1 cellular context compared by ENCODE assay signal in the genomic region with DNA sequence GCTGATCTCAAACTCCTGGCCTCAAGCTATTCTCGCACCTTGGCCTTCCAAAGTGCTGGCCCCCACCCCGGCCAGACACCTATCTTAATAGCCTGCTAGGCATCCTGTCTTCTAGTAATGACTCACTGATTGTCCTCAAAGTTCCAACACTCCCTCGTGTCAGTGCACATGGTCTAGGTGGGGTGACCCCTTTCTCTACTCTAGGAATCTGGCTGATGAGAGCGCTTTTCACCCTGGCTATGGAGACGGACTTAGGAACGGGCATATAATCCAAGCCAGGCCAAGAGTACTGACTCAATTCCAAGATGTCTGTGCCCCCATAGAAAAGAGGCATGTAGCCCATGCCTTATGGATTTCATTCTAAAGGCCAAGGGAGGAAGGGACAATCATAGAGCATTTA.
TF ChIP-seq lines count a peak whose summit lies in the region.

No MANE protein-coding gene starts in this region.

TF ChIP-seq in K562, 482 proteins besides CTCF, POLR2A, EP300 and RAD21 (continued from another document):
- TF ChIP-seq, protein P1, sequence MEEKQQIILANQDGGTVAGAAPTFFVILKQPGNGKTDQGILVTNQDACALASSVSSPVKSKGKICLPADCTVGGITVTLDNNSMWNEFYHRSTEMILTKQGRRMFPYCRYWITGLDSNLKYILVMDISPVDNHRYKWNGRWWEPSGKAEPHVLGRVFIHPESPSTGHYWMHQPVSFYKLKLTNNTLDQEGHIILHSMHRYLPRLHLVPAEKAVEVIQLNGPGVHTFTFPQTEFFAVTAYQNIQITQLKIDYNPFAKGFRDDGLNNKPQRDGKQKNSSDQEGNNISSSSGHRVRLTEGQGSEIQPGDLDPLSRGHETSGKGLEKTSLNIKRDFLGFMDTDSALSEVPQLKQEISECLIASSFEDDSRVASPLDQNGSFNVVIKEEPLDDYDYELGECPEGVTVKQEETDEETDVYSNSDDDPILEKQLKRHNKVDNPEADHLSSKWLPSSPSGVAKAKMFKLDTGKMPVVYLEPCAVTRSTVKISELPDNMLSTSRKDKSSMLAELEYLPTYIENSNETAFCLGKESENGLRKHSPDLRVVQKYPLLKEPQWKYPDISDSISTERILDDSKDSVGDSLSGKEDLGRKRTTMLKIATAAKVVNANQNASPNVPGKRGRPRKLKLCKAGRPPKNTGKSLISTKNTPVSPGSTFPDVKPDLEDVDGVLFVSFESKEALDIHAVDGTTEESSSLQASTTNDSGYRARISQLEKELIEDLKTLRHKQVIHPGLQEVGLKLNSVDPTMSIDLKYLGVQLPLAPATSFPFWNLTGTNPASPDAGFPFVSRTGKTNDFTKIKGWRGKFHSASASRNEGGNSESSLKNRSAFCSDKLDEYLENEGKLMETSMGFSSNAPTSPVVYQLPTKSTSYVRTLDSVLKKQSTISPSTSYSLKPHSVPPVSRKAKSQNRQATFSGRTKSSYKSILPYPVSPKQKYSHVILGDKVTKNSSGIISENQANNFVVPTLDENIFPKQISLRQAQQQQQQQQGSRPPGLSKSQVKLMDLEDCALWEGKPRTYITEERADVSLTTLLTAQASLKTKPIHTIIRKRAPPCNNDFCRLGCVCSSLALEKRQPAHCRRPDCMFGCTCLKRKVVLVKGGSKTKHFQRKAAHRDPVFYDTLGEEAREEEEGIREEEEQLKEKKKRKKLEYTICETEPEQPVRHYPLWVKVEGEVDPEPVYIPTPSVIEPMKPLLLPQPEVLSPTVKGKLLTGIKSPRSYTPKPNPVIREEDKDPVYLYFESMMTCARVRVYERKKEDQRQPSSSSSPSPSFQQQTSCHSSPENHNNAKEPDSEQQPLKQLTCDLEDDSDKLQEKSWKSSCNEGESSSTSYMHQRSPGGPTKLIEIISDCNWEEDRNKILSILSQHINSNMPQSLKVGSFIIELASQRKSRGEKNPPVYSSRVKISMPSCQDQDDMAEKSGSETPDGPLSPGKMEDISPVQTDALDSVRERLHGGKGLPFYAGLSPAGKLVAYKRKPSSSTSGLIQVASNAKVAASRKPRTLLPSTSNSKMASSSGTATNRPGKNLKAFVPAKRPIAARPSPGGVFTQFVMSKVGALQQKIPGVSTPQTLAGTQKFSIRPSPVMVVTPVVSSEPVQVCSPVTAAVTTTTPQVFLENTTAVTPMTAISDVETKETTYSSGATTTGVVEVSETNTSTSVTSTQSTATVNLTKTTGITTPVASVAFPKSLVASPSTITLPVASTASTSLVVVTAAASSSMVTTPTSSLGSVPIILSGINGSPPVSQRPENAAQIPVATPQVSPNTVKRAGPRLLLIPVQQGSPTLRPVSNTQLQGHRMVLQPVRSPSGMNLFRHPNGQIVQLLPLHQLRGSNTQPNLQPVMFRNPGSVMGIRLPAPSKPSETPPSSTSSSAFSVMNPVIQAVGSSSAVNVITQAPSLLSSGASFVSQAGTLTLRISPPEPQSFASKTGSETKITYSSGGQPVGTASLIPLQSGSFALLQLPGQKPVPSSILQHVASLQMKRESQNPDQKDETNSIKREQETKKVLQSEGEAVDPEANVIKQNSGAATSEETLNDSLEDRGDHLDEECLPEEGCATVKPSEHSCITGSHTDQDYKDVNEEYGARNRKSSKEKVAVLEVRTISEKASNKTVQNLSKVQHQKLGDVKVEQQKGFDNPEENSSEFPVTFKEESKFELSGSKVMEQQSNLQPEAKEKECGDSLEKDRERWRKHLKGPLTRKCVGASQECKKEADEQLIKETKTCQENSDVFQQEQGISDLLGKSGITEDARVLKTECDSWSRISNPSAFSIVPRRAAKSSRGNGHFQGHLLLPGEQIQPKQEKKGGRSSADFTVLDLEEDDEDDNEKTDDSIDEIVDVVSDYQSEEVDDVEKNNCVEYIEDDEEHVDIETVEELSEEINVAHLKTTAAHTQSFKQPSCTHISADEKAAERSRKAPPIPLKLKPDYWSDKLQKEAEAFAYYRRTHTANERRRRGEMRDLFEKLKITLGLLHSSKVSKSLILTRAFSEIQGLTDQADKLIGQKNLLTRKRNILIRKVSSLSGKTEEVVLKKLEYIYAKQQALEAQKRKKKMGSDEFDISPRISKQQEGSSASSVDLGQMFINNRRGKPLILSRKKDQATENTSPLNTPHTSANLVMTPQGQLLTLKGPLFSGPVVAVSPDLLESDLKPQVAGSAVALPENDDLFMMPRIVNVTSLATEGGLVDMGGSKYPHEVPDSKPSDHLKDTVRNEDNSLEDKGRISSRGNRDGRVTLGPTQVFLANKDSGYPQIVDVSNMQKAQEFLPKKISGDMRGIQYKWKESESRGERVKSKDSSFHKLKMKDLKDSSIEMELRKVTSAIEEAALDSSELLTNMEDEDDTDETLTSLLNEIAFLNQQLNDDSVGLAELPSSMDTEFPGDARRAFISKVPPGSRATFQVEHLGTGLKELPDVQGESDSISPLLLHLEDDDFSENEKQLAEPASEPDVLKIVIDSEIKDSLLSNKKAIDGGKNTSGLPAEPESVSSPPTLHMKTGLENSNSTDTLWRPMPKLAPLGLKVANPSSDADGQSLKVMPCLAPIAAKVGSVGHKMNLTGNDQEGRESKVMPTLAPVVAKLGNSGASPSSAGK (IDR thresholded peaks at IDR 0.05): peak; percentile 43
- TF ChIP-seq, protein P2, sequence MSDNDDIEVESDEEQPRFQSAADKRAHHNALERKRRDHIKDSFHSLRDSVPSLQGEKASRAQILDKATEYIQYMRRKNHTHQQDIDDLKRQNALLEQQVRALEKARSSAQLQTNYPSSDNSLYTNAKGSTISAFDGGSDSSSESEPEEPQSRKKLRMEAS (CRISPR knock-in tag; IDR thresholded peaks at IDR 0.05): peak; percentile 21; the same call in 1 of the 2 replicates
- TF ChIP-seq, protein P3, sequence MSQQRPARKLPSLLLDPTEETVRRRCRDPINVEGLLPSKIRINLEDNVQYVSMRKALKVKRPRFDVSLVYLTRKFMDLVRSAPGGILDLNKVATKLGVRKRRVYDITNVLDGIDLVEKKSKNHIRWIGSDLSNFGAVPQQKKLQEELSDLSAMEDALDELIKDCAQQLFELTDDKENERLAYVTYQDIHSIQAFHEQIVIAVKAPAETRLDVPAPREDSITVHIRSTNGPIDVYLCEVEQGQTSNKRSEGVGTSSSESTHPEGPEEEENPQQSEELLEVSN (IDR thresholded peaks at IDR 0.05; ENCODE audit: borderline replicate concordance in 1 of 2, extremely low read depth in 1 of 2, insufficient read depth in 1 of 2, insufficient read length in 1 of 2, low read depth in 1 of 2, low read length in 1 of 2, poor library complexity in 1 of 2, severe bottlenecking in 1 of 2): peak in 1 of 2 experiments; percentile 12
- no peak for TF ChIP-seq ESRRA (IDR thresholded peaks at IDR 0.05; ENCODE audit: borderline replicate concordance, low read depth)
